Comparison of ENCODE assay signal across 1 cellular context in the genomic region with DNA sequence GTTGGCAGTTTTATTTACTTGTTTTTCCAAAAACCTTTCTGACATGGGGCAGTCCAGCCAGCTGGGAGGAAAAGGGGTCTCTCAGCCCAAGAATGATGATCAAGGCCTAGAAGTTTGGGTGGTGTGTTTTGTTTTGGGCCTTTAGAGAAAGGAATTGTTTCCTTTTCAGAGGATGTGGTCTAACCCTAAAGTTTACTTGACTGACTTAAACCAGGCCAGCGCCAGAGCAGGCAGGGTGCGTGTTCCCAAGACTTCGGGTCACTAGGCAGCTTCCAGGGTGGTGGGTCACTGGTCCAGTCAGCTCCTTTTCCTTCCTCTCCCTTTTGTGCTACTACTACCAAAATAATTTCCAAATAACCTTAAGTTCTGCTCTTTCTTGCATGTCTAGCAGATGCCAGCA.
TF ChIP-seq lines count a peak whose summit lies in the region.

No MANE protein-coding gene starts in this region.

TF ChIP-seq in GM12878, 131 proteins besides CTCF, POLR2A, EP300 and RAD21:
- TF ChIP-seq ZNF622 (IDR thresholded peaks at IDR 0.05), result no peak
- TF ChIP-seq CHD2 (IDR thresholded peaks at IDR 0.05; ENCODE audit: borderline replicate concordance, low read depth, low read length), result no peak
- no peak for TF ChIP-seq TCF12 (IDR thresholded peaks at IDR 0.05; ENCODE audit: low read depth, low read length)
- no peak for TF ChIP-seq GATAD2B (conservative IDR thresholded peaks at IDR 0.05; ENCODE audit: low read depth)
- TF ChIP-seq NRF1 (conservative IDR thresholded peaks at IDR 0.05; ENCODE audit: low read depth, low read length), result no peak
- TF ChIP-seq CBFB (IDR thresholded peaks at IDR 0.05; ENCODE audit: low read depth), result no peak
- TF ChIP-seq YBX1 (IDR thresholded peaks at IDR 0.05), result no peak
- TF ChIP-seq EED (IDR thresholded peaks at IDR 0.05; ENCODE audit: low read depth), result no peak
TF ChIP-seq in GM12878: peak in this region for 0.
